In the genomic region with DNA sequence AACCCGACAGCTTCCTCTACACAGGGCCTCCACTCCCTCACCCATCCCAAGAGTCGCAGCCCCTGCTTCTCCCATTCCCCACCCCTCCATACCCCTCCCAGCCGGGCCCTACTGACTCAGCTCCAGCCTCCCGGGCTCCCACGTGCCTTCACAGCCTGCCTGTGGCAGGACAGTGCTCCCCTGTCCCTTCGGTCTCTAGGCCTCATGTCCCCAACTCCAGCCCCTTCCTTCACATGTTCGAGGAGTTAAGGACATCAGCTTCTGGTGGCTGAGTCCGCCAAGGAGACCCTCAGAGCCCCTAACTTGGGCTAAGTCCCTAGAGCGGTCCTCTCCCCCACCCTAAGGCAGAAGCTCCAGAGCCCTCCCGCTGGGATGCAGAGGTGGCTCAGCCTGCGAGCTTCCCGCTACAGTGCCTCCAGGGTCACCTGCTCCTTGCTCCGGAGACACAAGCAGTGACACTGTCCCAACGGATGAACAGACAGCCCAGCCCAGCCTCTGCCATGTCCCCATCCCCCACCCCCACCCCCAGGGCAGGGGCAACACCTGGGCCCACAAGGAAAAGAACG, we compare ENCODE assay signal across 8 cellular contexts. TPM values are rescaled to one million over a fixed set of nuclear protein-coding genes. Genes with fewer than 3 reads are reported as not detected.
DNase-seq lines count a peak whose midpoint lies in the region; FAIRE-seq and TF ChIP-seq lines count a peak whose summit lies in the region.

No MANE protein-coding gene starts in this region.

- no peaks in the 10 kb centered on the region for H3K27me3 ChIP-seq in adrenal gland
- peaks cover 9% of the 10 kb centered on the region for H3K27me3 ChIP-seq in suprapubic skin

- FAIRE-seq in kidney (lab: Jason Lieb, UNC): no peak

- TF ChIP-seq CTCF in adrenal gland (IDR thresholded peaks at IDR 0.05): no peak
- no peak for TF ChIP-seq CTCF in kidney (IDR thresholded peaks at IDR 0.05; ENCODE audit: borderline replicate concordance, extremely low read depth, insufficient read depth)
- no peak for TF ChIP-seq CTCF in suprapubic skin (IDR thresholded peaks at IDR 0.05)

- intact Hi-C loops in adrenal gland (cut with DNase I): loop anchor here (5.0 kb wide), 1 partner anchor 55 kb away; no protein-coding TSS in a partner anchor
- intact Hi-C loops in kidney (cut with DNase I): loop anchor here (10.0 kb wide), 1 partner anchor 57 kb away; no protein-coding TSS in a partner anchor

- H3K27ac ChIP-seq in adrenal gland: peak overlapping the region; percentile 68 to 99 (median 94)
- peak overlapping the region; percentile 83 to 93 for H3K27ac ChIP-seq in kidney (ENCODE audit: low read depth in 2 of 2, low read length in 2 of 2)
- H3K27ac ChIP-seq in suprapubic skin: peak overlapping the region; percentile 86

- H3K9ac ChIP-seq in kidney (ENCODE audit: low read length in 2 of 2): peak overlapping the region; percentile 37 to 41

- H3K4me1 ChIP-seq in adrenal gland (replicated peaks in 1 of 2) (peaks cover 56 to 75% of the 10 kb centered on the region in 2 donors), kidney (ENCODE audit: control insufficient read depth in 1 of 2, insufficient read depth in 1 of 2, low read depth in 1 of 2, low read length in 2 of 2) (peaks cover 25 to 61% of the 10 kb centered on the region in 2 donors), suprapubic skin (peaks cover 79% of the 10 kb centered on the region)

- no peak for TF ChIP-seq EP300 in suprapubic skin (IDR thresholded peaks at IDR 0.05)

- no peaks in the 10 kb centered on the region for H3K9me3 ChIP-seq in adrenal gland (replicated peaks in 1 of 3)
- H3K9me3 ChIP-seq in kidney (ENCODE audit: control insufficient read depth in 1 of 2, low read length in 2 of 2): no peaks in the 10 kb centered on the region
- H3K9me3 ChIP-seq in suprapubic skin: no peaks in the 10 kb centered on the region

- H3K4me3 ChIP-seq in adrenal gland (peak overlapping the region in 2 of 4 donors; percentile 48 to 64), kidney (ENCODE audit: low read length in 2 of 2) (peak overlapping the region; percentile 56 to 65), suprapubic skin (peak overlapping the region; percentile 68)

- DNase-seq in NCI-H1105 treated with DMSO at 0.1 percent for 48 hours (lab: John Stamatoyannopoulos, UW) (peak; percentile 1), NCI-H1105 (lab: John Stamatoyannopoulos, UW) (no peak), adrenal gland (peak in 5 of 7 donors; percentile 58 to 72 (median 62)), kidney (peak; percentile 85), suprapubic skin (ENCODE audit: low spot score in 2 of 2) (no peak), activated gamma-delta T cell treated with Interleukin-2 at 50 U/mL for 16 hours (no peak), T-helper 9 cell (no peak)
- DNase-seq in activated CD4-positive, CD25-positive, alpha-beta regulatory T cell treated with anti-CD3 and anti-CD28 coated beads, Interleukin-2, amount 50 U/mL, for 72 hours: no peak

- TF ChIP-seq POLR2A in adrenal gland (IDR thresholded peaks at IDR 0.05) (peak in 1 of 2 donors; percentile 21), suprapubic skin (IDR thresholded peaks at IDR 0.05) (no peak)

- H3K36me3 ChIP-seq in adrenal gland (replicated peaks in 1 of 2) (peaks cover 0 to under 1% of the 10 kb centered on the region in 2 donors), kidney (ENCODE audit: control insufficient read depth in 1 of 2, insufficient read depth in 2 of 2, low read length in 2 of 2) (no peaks in the 10 kb centered on the region), suprapubic skin (peaks cover under 1% of the 10 kb centered on the region)

- 5 to 15% (median 11%) methylated on average over 9 to 15 of the region's 15 CpGs for WGBS in adrenal gland, 4 donors
- WGBS in suprapubic skin: 23% methylated on average over 12 of the region's 15 CpGs

RNA-seq across cellular contexts. Expression of a gene that starts 0.8 kb away (rescaled TPM):
- 100 to 1,000 TPM in 5 of 8 donors, 10 to 100 TPM in 3; 62.7 to 147 (median 105) TPM for total RNA-seq in adrenal gland
- 100 to 1,000 TPM in 2 of 3 donors, 10 to 100 TPM in 1; 46.4 to 194 (median 147) TPM for polyA plus RNA-seq in adrenal gland
- total RNA-seq in kidney: 52.5 TPM
- polyA plus RNA-seq in kidney (ENCODE audit: insufficient read depth, low read depth, low replicate concordance): 46.4 TPM
- 10 to 100 TPM in 2 of 4 donors, 1 to 10 TPM in 2; 9.6 to 15.8 (median 10.9) TPM for total RNA-seq in suprapubic skin

RNA-seq across cellular contexts. Expression of a gene that starts 15.4 kb away (rescaled TPM):
- total RNA-seq in adrenal gland: 10 to 100 TPM; 42.9 to 84.1 (median 63.2) TPM
- polyA plus RNA-seq in adrenal gland: 10 to 100 TPM; 15.8 to 87.8 (median 58.7) TPM
- total RNA-seq in kidney: 45.2 TPM
- 15.6 TPM for polyA plus RNA-seq in kidney (ENCODE audit: insufficient read depth, low read depth, low replicate concordance)
- total RNA-seq in suprapubic skin: 10 to 100 TPM; 21.5 to 28.6 (median 25.4) TPM

RNA-seq across cellular contexts. Expression of a gene that starts 20.7 kb away (rescaled TPM):
- total RNA-seq in adrenal gland (100 to 1,000 TPM in 1 of 8 donors, 10 to 100 TPM in 7; 20.8 to 110 (median 31.0) TPM), kidney (30.8 TPM), suprapubic skin (10 to 100 TPM; 25.3 to 96.5 (median 40.1) TPM)
- polyA plus RNA-seq in adrenal gland (10 to 100 TPM; 15.6 to 36.9 (median 16.1) TPM), kidney (ENCODE audit: insufficient read depth, low read depth, low replicate concordance) (22.5 TPM)

RNA-seq across cellular contexts. Expression of a gene that starts 37.4 kb away (rescaled TPM):
- total RNA-seq in adrenal gland (not detected), kidney (not detected), suprapubic skin (not detected)
- polyA plus RNA-seq in adrenal gland (not detected), kidney (ENCODE audit: insufficient read depth, low read depth, low replicate concordance) (not detected)

Comparison
In these comparisons a context has a peak if more than half of its experiments do, and no peak if none do; other contexts are left out.
1. DNase-seq: peak in NCI-H1105 treated with DMSO at 0.1 percent for 48 hours (single experiment), adrenal gland (5 of 7) and kidney (single experiment); none in NCI-H1105 (single experiment), suprapubic skin (0 of 2), activated CD4-positive, CD25-positive, alpha-beta regulatory T cell treated with anti-CD3 and anti-CD28 coated beads, Interleukin-2, amount 50 U/mL, for 72 hours (single experiment), activated gamma-delta T cell treated with Interleukin-2 at 50 U/mL for 16 hours (single experiment) and T-helper 9 cell (single experiment).
2. Peak in every context shown above with its lines, with median percentiles within 50 percentile points of each other: H3K27ac ChIP-seq.